Comparison of ENCODE assay signal across 8 cellular contexts in the genomic region with DNA sequence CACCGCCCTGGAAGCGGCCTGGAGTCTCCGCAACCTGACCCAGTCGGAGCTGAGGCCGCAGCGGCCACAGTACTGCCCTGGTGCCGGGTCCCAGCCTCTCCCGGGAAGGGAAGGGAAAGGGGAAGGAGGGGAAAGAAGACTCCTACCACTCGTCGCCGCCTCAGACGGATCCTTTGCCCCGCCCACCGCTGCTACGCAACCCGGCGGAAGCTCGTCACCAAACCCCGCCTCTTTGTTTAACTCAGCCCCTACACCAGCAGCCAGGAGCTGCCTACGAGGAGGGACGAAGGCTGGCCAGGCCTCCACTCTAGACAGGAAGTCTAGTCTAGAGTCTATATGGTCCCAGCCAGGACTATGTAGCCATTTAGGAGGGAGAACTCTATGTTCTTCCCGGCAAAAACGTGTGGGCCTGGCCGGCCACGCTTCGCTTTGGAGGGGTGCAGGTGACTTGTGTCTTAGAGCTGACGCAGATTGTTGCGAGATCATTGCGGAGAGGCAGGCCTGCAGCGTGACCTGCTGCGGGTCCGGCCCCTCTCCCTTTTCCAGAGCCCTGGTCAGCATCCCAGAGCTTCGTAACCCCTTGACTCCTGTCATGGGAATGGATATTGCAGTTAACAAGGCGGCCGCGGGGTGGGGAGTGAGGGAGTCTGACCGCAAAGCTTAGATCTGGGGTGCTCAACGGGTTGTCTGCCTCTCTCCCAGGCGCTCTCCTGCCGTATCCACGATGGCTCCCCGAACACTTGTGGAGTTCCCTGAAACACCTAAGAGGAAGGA. TPM values are rescaled to one million over a fixed set of nuclear protein-coding genes. Genes with fewer than 3 reads are reported as not detected.
DNase-seq lines count a peak whose midpoint lies in the region; FAIRE-seq and TF ChIP-seq lines count a peak whose summit lies in the region.

A gene (minus strand): TSS at position 166 of the 774 bp plus-strand sequence. CDS start 7,875 bp downstream, outside the sequence.

- peak within 1 kb of the TSS; percentile 93 for H3K27ac Mint-ChIP-seq in activated naive CD4-positive, alpha-beta T cell treated with anti-CD3 and anti-CD28 coated beads for 36 hours

- H3K9me3 ChIP-seq in neutrophil = no peaks in the 10 kb centered on the region

- CTCF ChIA-PET in activated naive CD4-positive, alpha-beta T cell treated with anti-CD3 and anti-CD28 coated beads for 36 hours (lab: Charles Lee) = interaction anchor here (0.6 to 3.9 kb wide), 24 partner anchors 11 to 282 kb away, joined by 3 to 40 read pairs (median 4); a partner anchor contains a TSS

- TF ChIP-seq CTCF in HFF-Myc (IDR thresholded peaks at IDR 0.05; ENCODE audit: low read depth, low read length, missing control alignments) (no peak), neutrophil (IDR thresholded peaks at IDR 0.05) (peak; percentile 38)

- peak within 1 kb of the TSS; percentile 99 for H3K4me3 Mint-ChIP-seq in activated naive CD4-positive, alpha-beta T cell treated with anti-CD3 and anti-CD28 coated beads for 36 hours

- H3K4me3 ChIP-seq in HFF-Myc (replicated peaks; ENCODE audit: low read depth, low read length) (peak within 1 kb of the TSS; percentile 89), neutrophil (ENCODE audit: low read depth in 1 of 2, low read length in 1 of 2) (peak within 1 kb of the TSS; percentile 84 to 85)

- DNase-seq in GM03348 (ENCODE audit: low spot score) (peak; percentile 97), HFF-Myc (ENCODE audit: extremely low read depth, low read depth) (peak; percentile 92), NAMALWA (ENCODE audit: low spot score) (peak; percentile 95), SK-N-DZ (ENCODE audit: low spot score) (peak; percentile 98), frontal cortex (ENCODE audit: low spot score in 2 of 2) (peak; percentile 92 to 97), substantia nigra (lab: John Stamatoyannopoulos, UW) (peak; percentile 66 to 98 (median 96))
- peak; percentile 95 for DNase-seq in activated naive CD4-positive, alpha-beta T cell treated with anti-CD3 and anti-CD28 coated beads for 36 hours

- peaks cover 7% of the 10 kb centered on the region for H3K36me3 Mint-ChIP-seq in activated naive CD4-positive, alpha-beta T cell treated with anti-CD3 and anti-CD28 coated beads for 36 hours (ENCODE audit: low read depth)

- no peaks in the 10 kb centered on the region for H3K27me3 Mint-ChIP-seq in activated naive CD4-positive, alpha-beta T cell treated with anti-CD3 and anti-CD28 coated beads for 36 hours (ENCODE audit: low read depth)

- H3K36me3 ChIP-seq in neutrophil = peaks cover 8% of the 10 kb centered on the region

- intact Hi-C loops in activated naive CD4-positive, alpha-beta T cell treated with anti-CD3 and anti-CD28 coated beads for 36 hours (cut with micrococcal nuclease) = loop anchor here (1.0 to 5.0 kb wide), 4 partner anchors 112 to 465 kb away; a partner anchor contains a TSS

- H3K9me3 Mint-ChIP-seq in activated naive CD4-positive, alpha-beta T cell treated with anti-CD3 and anti-CD28 coated beads for 36 hours = no peaks in the 10 kb centered on the region

- H3K27ac ChIP-seq in neutrophil (peak within 1 kb of the TSS; percentile 93), substantia nigra (ENCODE audit: low read depth, low read length, poor library complexity, severe bottlenecking) (peak within 1 kb of the TSS; percentile 99)

- H3K4me1 Mint-ChIP-seq in activated naive CD4-positive, alpha-beta T cell treated with anti-CD3 and anti-CD28 coated beads for 36 hours (ENCODE audit: low read depth) = peaks cover 37% of the 10 kb centered on the region

- no peak for FAIRE-seq in frontal cortex (lab: Jason Lieb, UNC)

- H3K27me3 ChIP-seq in neutrophil = no peaks in the 10 kb centered on the region

- H3K4me1 ChIP-seq in neutrophil (ENCODE audit: control insufficient read depth in 1 of 2, insufficient read depth in 1 of 2, low read depth in 1 of 2, low read length in 1 of 2) = peaks cover 48% of the 10 kb centered on the region in 2 experiments

RNA-seq across cellular contexts. Expression of the gene that starts here (rescaled TPM):
- 45.4 and 48.1 TPM in 2 replicates for polyA plus RNA-seq in SK-N-DZ (2014; cell fraction: cytosol; rRNA removed)
- 25.7 and 25.9 TPM in 2 replicates for polyA plus RNA-seq in SK-N-DZ (2014; cell fraction: nucleus; rRNA removed)
- total RNA-seq in activated naive CD4-positive, alpha-beta T cell treated with anti-CD3 and anti-CD28 coated beads for 36 hours = 10 to 100 TPM; 26.0 TPM
- 53.0 TPM for total RNA-seq in frontal cortex

Comparison
In these comparisons a context has a peak if more than half of its experiments do, and no peak if none do; other contexts are left out.
1. Peak in every context shown above with its lines: DNase-seq, H3K4me3 ChIP-seq and H3K27ac ChIP-seq.